In genomic region chr22:38067028-38067415, GRCh38 we compare ENCODE assay signal across 23 cellular contexts. TPM values are rescaled to one million over a fixed set of nuclear protein-coding genes. Genes with fewer than 3 reads are reported as not detected.
A peak's percentile ranks its signal among the peaks of the same experiment; 100 is the strongest.
DNase-seq lines count a peak whose midpoint lies in the region; ATAC-seq, FAIRE-seq and TF ChIP-seq lines count a peak whose summit lies in the region.
"Had no signal": no experiment of that assay in that cellular context is flagged by ENCODE, and none has a peak within 500 bp of the region (broad histone marks: within the 10 kb centered on the region; RNA-seq: fewer than 3 reads in every experiment).

No MANE protein-coding gene starts in this region.

- H3K9me3 Mint-ChIP-seq in WTC11: no peaks in the 10 kb centered on the region
- no peaks in the 10 kb centered on the region for H3K9me3 Mint-ChIP-seq in activated CD8-positive, alpha-beta T cell treated with anti-CD3 and anti-CD28 coated beads for 36 hours
- H3K9me3 Mint-ChIP-seq: CD8-positive, alpha-beta T cell; memory B cell; type B pancreatic cell had no signal

- no peak for TF ChIP-seq CTCF in WTC11 (IDR thresholded peaks at IDR 0.05)
- no peak for TF ChIP-seq CTCF in kidney (IDR thresholded peaks at IDR 0.05; ENCODE audit: borderline replicate concordance, extremely low read depth, insufficient read depth)
- TF ChIP-seq CTCF in activated CD8-positive, alpha-beta T cell treated with anti-CD3 and anti-CD28 coated beads for 36 hours (IDR thresholded peaks at IDR 0.05): no peak

- H3K27ac ChIP-seq in kidney (ENCODE audit: low read depth in 2 of 2, low read length in 2 of 2) (no peak overlapping the region), temporal lobe (ENCODE audit: low read depth, low read length) (peak overlapping the region; percentile 89)
- H3K27ac ChIP-seq: ovary had no signal

- peak overlapping the region; percentile 57; the same call in 1 of the 2 replicates for H3K27ac Mint-ChIP-seq in WTC11
- no peak overlapping the region for H3K27ac Mint-ChIP-seq in activated CD8-positive, alpha-beta T cell treated with anti-CD3 and anti-CD28 coated beads for 36 hours
- H3K27ac Mint-ChIP-seq: CD8-positive, alpha-beta T cell; memory B cell; type B pancreatic cell had no signal

- H3K4me1 Mint-ChIP-seq in WTC11: no peaks in the 10 kb centered on the region
- H3K4me1 Mint-ChIP-seq in activated CD8-positive, alpha-beta T cell treated with anti-CD3 and anti-CD28 coated beads for 36 hours (ENCODE audit: low read depth): no peaks in the 10 kb centered on the region

- H3K36me3 ChIP-seq in kidney (ENCODE audit: control insufficient read depth in 1 of 2, insufficient read depth in 2 of 2, low read length in 2 of 2): peaks cover 19 to 34% of the 10 kb centered on the region in 2 donors

- H3K36me3 Mint-ChIP-seq in WTC11: peaks cover 21% of the 10 kb centered on the region
- H3K36me3 Mint-ChIP-seq in activated CD8-positive, alpha-beta T cell treated with anti-CD3 and anti-CD28 coated beads for 36 hours (ENCODE audit: low read depth): peaks cover 11% of the 10 kb centered on the region

- H3K4me3 ChIP-seq in kidney (ENCODE audit: low read length in 2 of 2): no peak overlapping the region
- H3K4me3 ChIP-seq: ovary had no signal

- H3K9me3 ChIP-seq in kidney (ENCODE audit: control insufficient read depth in 1 of 2, low read length in 2 of 2): no peaks in the 10 kb centered on the region
- H3K9me3 ChIP-seq: ovary had no signal

- CTCF ChIA-PET in WTC11 (lab: Charles Lee): interaction anchor here (0.5 to 6.4 kb wide), 6 partner anchors 7 to 48 kb away, joined by 3 to 44 read pairs (median 6); partner anchors contain the start of gene PICK1
- CTCF ChIA-PET in activated CD8-positive, alpha-beta T cell treated with anti-CD3 and anti-CD28 coated beads for 36 hours (lab: Charles Lee): interaction anchor here (1.0 to 4.1 kb wide), 2 partner anchors 13 to 15 kb away, joined by 3 to 25 read pairs; no protein-coding TSS in a partner anchor

- no peaks in the 10 kb centered on the region for H3K27me3 Mint-ChIP-seq in WTC11 (ENCODE audit: low read depth)
- H3K27me3 Mint-ChIP-seq in activated CD8-positive, alpha-beta T cell treated with anti-CD3 and anti-CD28 coated beads for 36 hours: no peaks in the 10 kb centered on the region
- H3K27me3 Mint-ChIP-seq: memory B cell, type B pancreatic cell had no signal

- intact Hi-C loops in kidney (cut with DNase I): no loop called here
- intact Hi-C loops in activated CD8-positive, alpha-beta T cell treated with anti-CD3 and anti-CD28 coated beads for 36 hours (cut with micrococcal nuclease): no loop called here

- DNase-seq in WTC11 (ENCODE audit: low spot score) (no peak), kidney (peak; percentile 35)
- DNase-seq in activated CD8-positive, alpha-beta T cell treated with anti-CD3 and anti-CD28 coated beads for 36 hours: no peak
- no peak for DNase-seq in activated CD8-positive, alpha-beta memory T cell treated with anti-CD3 and anti-CD28 coated beads, Interleukin-2, amount 50 U/mL, for 48 hours
- DNase-seq: activated gamma-delta T cell treated with Interleukin-2 at 50 U/mL for 16 hours; activated T-cell treated with anti-CD3 and anti-CD28 coated beads for 4 hours; CD8-positive, alpha-beta T cell; foreskin melanocyte; GF-D8; hypothalamus; Kasumi-1; NCI-H1092 treated with DMSO at 0.1 percent for 48 hours; NCI-H2029 treated with DMSO at 0.1 percent for 48 hours; ovary; PC-3; stimulated activated naive CD4-positive, alpha-beta T cell; T-helper 1 cell had no signal

- peaks cover 0 to 3% of the 10 kb centered on the region in 2 donors for H3K4me1 ChIP-seq in kidney (ENCODE audit: control insufficient read depth in 1 of 2, insufficient read depth in 1 of 2, low read depth in 1 of 2, low read length in 2 of 2)

- no peak overlapping the region for H3K4me3 Mint-ChIP-seq in WTC11
- no peak overlapping the region for H3K4me3 Mint-ChIP-seq in activated CD8-positive, alpha-beta T cell treated with anti-CD3 and anti-CD28 coated beads for 36 hours
- H3K4me3 Mint-ChIP-seq: CD8-positive, alpha-beta T cell; memory B cell; type B pancreatic cell had no signal

- POLR2A ChIA-PET in WTC11 (lab: Charles Lee): no interaction called here
- POLR2A ChIA-PET in activated CD8-positive, alpha-beta T cell treated with anti-CD3 and anti-CD28 coated beads for 36 hours (lab: Charles Lee): no interaction called here

- ATAC-seq in WTC11: no peak
- no peak for ATAC-seq in activated CD8-positive, alpha-beta T cell treated with anti-CD3 and anti-CD28 coated beads for 36 hours
- ATAC-seq in HG02678 (IDR thresholded peaks at IDR 0.05; ENCODE audit: unreplicated experiment): no peak
- ATAC-seq: CD8-positive, alpha-beta T cell; PC-3 had no signal

- no peak overlapping the region for H3K9ac ChIP-seq in kidney (ENCODE audit: low read length in 2 of 2)

- FAIRE-seq in kidney (lab: Jason Lieb, UNC): no peak
- FAIRE-seq: bronchial epithelial cell had no signal

TF ChIP-seq in WTC11, 78 proteins besides CTCF, POLR2A, EP300 and RAD21:
- TF ChIP-seq AFF4 (CRISPR knock-in tag; IDR thresholded peaks at IDR 0.05; ENCODE audit: borderline replicate concordance): no peak
- no peak for TF ChIP-seq NR3C1 (CRISPR knock-in tag; conservative IDR thresholded peaks at IDR 0.05; ENCODE audit: low read depth)
- TF ChIP-seq CREB1 (CRISPR knock-in tag; IDR thresholded peaks at IDR 0.05): no peak
- TF ChIP-seq NFYB (CRISPR knock-in tag; conservative IDR thresholded peaks at IDR 0.05; ENCODE audit: low read depth): no peak
TF ChIP-seq in WTC11: peak in this region for 0.

RNA-seq across cellular contexts. Expression of gene PICK1, which starts 9.8 kb away (rescaled TPM):
- total RNA-seq in WTC11 (2021) (28.1 to 33.4 TPM (median 28.2 TPM) in 3 replicates), kidney (43.4 TPM), temporal lobe (21.6 TPM)
- polyA plus RNA-seq in kidney (ENCODE audit: insufficient read depth, low read depth, low replicate concordance): 28.4 TPM
- 10 to 100 TPM; 13.9 to 14.9 TPM for total RNA-seq in activated CD8-positive, alpha-beta T cell treated with anti-CD3 and anti-CD28 coated beads for 36 hours

RNA-seq across cellular contexts. Expression of gene SLC16A8, which starts 17.0 kb away (rescaled TPM):
- total RNA-seq in WTC11 (2021) (0.53 to 0.98 TPM (median 0.57 TPM) in 3 replicates), kidney (0.31 TPM), temporal lobe (1.2 TPM)
- 0.92 TPM for polyA plus RNA-seq in kidney (ENCODE audit: insufficient read depth, low read depth, low replicate concordance)
- not detected for total RNA-seq in activated CD8-positive, alpha-beta T cell treated with anti-CD3 and anti-CD28 coated beads for 36 hours
- total RNA-seq: CD8-positive, alpha-beta T cell; PC-3 had no signal

RNA-seq across cellular contexts. Expression of gene BAIAP2L2, which starts 43.5 kb away (rescaled TPM):
- total RNA-seq in WTC11 (2021) (3.0 to 5.7 TPM (median 4.9 TPM) in 3 replicates), kidney (9.7 TPM), temporal lobe (0.25 TPM)
- polyA plus RNA-seq in kidney (ENCODE audit: insufficient read depth, low read depth, low replicate concordance): 27.8 TPM
- under 1 TPM; 0.61 to 0.67 TPM for total RNA-seq in activated CD8-positive, alpha-beta T cell treated with anti-CD3 and anti-CD28 coated beads for 36 hours
- total RNA-seq: dermis microvascular lymphatic vessel endothelial cell had no signal
